Comparison of ENCODE assay signal across 1 cellular context in the genomic region with DNA sequence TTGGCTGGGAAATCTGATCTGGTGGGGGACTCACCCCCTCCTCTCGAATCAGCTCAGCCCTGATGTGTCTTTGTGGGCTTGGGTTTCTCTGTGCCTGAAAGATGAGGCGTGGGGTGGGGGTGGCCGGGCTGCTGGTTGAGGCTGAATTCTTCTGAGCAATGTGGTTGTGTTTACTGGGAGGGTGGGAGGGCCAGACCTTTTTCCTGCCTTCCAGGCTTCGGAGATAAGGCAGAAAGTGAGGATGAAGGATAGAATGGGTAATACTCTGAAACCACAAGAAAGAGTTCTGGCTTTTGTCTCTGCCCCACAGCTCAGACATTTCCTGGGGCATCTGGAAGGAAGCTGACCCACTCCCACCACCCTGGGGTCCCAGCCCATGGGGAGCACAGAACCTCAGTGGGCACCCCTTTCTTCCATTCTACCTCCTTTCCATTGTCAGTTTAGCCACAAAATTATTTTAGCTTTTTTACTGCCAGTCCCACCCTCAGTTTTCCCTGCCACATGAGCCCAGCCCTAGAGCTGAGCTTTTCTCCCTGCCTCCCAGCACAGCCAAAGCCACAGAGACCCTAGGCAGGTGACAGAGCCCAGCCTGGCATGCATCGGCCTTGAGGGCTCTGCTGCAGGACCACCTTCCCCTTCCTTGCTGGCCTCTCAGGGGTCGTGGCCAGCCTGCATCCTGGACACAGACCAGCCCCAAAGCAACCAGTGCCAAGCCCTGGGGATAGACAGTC.
TF ChIP-seq lines count a peak whose summit lies in the region.

No MANE protein-coding gene starts in this region.

TF ChIP-seq in GM12878, 131 proteins besides CTCF, POLR2A, EP300 and RAD21:
- TF ChIP-seq ZNF384 (IDR thresholded peaks at IDR 0.05; ENCODE audit: borderline replicate concordance, low read depth, low read length): no peak
- TF ChIP-seq IKZF1 (conservative IDR thresholded peaks at IDR 0.05): no peak
- TF ChIP-seq BACH1 (IDR thresholded peaks at IDR 0.05; ENCODE audit: borderline replicate concordance): no peak
- no peak for TF ChIP-seq DPF2 (IDR thresholded peaks at IDR 0.05)
- TF ChIP-seq JUND (IDR thresholded peaks at IDR 0.05; ENCODE audit: low read depth, low read length): no peak
- TF ChIP-seq ZBED1 (IDR thresholded peaks at IDR 0.05; ENCODE audit: borderline replicate concordance): no peak
- no peak for TF ChIP-seq KAT2A (conservative IDR thresholded peaks at IDR 0.05; ENCODE audit: control insufficient read depth, low read depth, low read length)
- TF ChIP-seq ZZZ3 (IDR thresholded peaks at IDR 0.05; ENCODE audit: control insufficient read depth, insufficient read length, low read depth): no peak
- TF ChIP-seq IRF4 (IDR thresholded peaks at IDR 0.05; ENCODE audit: low read depth, low read length): no peak
- TF ChIP-seq, protein P1, sequence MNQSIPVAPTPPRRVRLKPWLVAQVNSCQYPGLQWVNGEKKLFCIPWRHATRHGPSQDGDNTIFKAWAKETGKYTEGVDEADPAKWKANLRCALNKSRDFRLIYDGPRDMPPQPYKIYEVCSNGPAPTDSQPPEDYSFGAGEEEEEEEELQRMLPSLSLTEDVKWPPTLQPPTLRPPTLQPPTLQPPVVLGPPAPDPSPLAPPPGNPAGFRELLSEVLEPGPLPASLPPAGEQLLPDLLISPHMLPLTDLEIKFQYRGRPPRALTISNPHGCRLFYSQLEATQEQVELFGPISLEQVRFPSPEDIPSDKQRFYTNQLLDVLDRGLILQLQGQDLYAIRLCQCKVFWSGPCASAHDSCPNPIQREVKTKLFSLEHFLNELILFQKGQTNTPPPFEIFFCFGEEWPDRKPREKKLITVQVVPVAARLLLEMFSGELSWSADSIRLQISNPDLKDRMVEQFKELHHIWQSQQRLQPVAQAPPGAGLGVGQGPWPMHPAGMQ (IDR thresholded peaks at IDR 0.05; ENCODE audit: borderline replicate concordance): no peak
- no peak for TF ChIP-seq STAT3 (IDR thresholded peaks at IDR 0.05; ENCODE audit: low read depth, low read length)
- no peak for TF ChIP-seq NFXL1 (IDR thresholded peaks at IDR 0.05; ENCODE audit: borderline replicate concordance)
- TF ChIP-seq, protein P2, sequence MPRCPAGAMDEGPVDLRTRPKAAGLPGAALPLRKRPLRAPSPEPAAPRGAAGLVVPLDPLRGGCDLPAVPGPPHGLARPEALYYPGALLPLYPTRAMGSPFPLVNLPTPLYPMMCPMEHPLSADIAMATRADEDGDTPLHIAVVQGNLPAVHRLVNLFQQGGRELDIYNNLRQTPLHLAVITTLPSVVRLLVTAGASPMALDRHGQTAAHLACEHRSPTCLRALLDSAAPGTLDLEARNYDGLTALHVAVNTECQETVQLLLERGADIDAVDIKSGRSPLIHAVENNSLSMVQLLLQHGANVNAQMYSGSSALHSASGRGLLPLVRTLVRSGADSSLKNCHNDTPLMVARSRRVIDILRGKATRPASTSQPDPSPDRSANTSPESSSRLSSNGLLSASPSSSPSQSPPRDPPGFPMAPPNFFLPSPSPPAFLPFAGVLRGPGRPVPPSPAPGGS (IDR thresholded peaks at IDR 0.05; ENCODE audit: borderline replicate concordance, insufficient read depth, low read depth, low read length, poor library complexity, severe bottlenecking): no peak
- TF ChIP-seq, protein P3, sequence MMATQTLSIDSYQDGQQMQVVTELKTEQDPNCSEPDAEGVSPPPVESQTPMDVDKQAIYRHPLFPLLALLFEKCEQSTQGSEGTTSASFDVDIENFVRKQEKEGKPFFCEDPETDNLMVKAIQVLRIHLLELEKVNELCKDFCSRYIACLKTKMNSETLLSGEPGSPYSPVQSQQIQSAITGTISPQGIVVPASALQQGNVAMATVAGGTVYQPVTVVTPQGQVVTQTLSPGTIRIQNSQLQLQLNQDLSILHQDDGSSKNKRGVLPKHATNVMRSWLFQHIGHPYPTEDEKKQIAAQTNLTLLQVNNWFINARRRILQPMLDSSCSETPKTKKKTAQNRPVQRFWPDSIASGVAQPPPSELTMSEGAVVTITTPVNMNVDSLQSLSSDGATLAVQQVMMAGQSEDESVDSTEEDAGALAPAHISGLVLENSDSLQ (IDR thresholded peaks at IDR 0.05): no peak
- no peak for TF ChIP-seq MTA2 (IDR thresholded peaks at IDR 0.05; ENCODE audit: low read depth)
- no peak for TF ChIP-seq YBX1 (IDR thresholded peaks at IDR 0.05)
- no peak for TF ChIP-seq LARP7 (IDR thresholded peaks at IDR 0.05)
